ENCODE assay signal across 20 cellular contexts in the genomic region with DNA sequence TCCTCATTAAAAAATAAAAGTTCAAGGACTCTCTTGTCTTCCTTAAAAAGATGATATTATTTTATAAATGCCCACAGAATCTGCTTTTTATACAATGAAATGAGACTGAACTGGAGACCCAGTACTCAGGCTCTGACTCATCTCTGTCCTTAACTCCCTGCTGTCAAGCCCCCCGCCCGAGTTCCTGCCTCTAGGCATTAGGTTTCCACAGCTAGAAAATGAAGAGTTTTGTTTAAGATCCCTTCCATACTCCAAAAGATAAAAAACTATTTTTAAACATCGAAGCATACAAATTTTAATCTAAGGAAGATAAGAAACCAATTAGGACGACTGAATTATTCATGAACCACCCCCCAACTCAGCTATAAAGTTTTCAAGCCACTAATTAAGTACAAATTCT.
DNase-seq lines count a peak whose midpoint lies in the region; ATAC-seq and TF ChIP-seq lines count a peak whose summit lies in the region.
"Had no signal": no experiment of that assay in that cellular context is flagged by ENCODE, and none has a peak within 500 bp of the region (broad histone marks: within the 10 kb centered on the region; RNA-seq: fewer than 3 reads in every experiment).

No MANE protein-coding gene starts in this region.

- H3K27me3 ChIP-seq in H7 (ENCODE audit: control insufficient read depth, insufficient read depth, low read length): no peaks in the 10 kb centered on the region
- H3K27me3 ChIP-seq in neural progenitor cell: no peaks in the 10 kb centered on the region
- no peaks in the 10 kb centered on the region for H3K27me3 ChIP-seq in right cardiac atrium (ENCODE audit: control insufficient read depth, insufficient read depth)
- H3K27me3 ChIP-seq: Peyer's patch had no signal

- H3K27ac Mint-ChIP-seq in neural progenitor cell: peak overlapping the region; percentile 29
- H3K27ac Mint-ChIP-seq: CD4-positive, CD25-positive, alpha-beta regulatory T cell; HFFc6 had no signal

- H3K4me1 Mint-ChIP-seq in neural progenitor cell: peaks cover 22% of the 10 kb centered on the region
- H3K4me1 Mint-ChIP-seq: CD4-positive, CD25-positive, alpha-beta regulatory T cell had no signal

- H4K20me1 ChIP-seq in neural progenitor cell (ENCODE audit: low read depth): no peaks in the 10 kb centered on the region

- TF ChIP-seq CTCF in choroid plexus epithelial cell (conservative IDR thresholded peaks at IDR 0.05; ENCODE audit: low read depth, low read length): no peak
- TF ChIP-seq CTCF in neural progenitor cell (IDR thresholded peaks at IDR 0.05): no peak

- H3K4me3 ChIP-seq in H7 (ENCODE audit: insufficient read depth, low read depth, low read length) (no peak overlapping the region), choroid plexus epithelial cell (ENCODE audit: low read depth, low read length) (no peak overlapping the region), neural progenitor cell (peak overlapping the region; percentile 7), right cardiac atrium (ENCODE audit: low read length) (no peak overlapping the region)
- H3K4me3 ChIP-seq: Peyer's patch, SJCRH30 had no signal

- peaks cover 4% of the 10 kb centered on the region for H3K36me3 Mint-ChIP-seq in neural progenitor cell
- H3K36me3 Mint-ChIP-seq: CD4-positive, CD25-positive, alpha-beta regulatory T cell had no signal

- H3K9me3 ChIP-seq in neural progenitor cell (ENCODE audit: low read depth) (no peaks in the 10 kb centered on the region), right cardiac atrium (ENCODE audit: control insufficient read depth, low read length) (no peaks in the 10 kb centered on the region)
- H3K9me3 ChIP-seq: Peyer's patch, SJCRH30 had no signal

- H3K27ac ChIP-seq in neural progenitor cell (no peak overlapping the region), right cardiac atrium (ENCODE audit: low read length) (no peak overlapping the region)
- H3K27ac ChIP-seq: Peyer's patch, SJCRH30 had no signal

- WGBS in right cardiac atrium: 47% methylated on average over 4 of the region's 4 CpGs

- no peaks in the 10 kb centered on the region for H3K27me3 Mint-ChIP-seq in neural progenitor cell (ENCODE audit: insufficient read depth, low read depth)
- H3K27me3 Mint-ChIP-seq: CD4-positive, CD25-positive, alpha-beta regulatory T cell had no signal

- no peak overlapping the region for H3K9ac ChIP-seq in neural progenitor cell

- H3K4me3 Mint-ChIP-seq in neural progenitor cell: no peak overlapping the region
- H3K4me3 Mint-ChIP-seq: CD4-positive, CD25-positive, alpha-beta regulatory T cell; HFFc6 had no signal

- peak; percentile 45 for DNase-seq in H7
- DNase-seq in NCI-H146 (lab: John Stamatoyannopoulos, UW): peak; percentile 65
- DNase-seq in choroid plexus epithelial cell (ENCODE audit: low read depth): peak; percentile 26
- no peak for DNase-seq in neural progenitor cell (ENCODE audit: low spot score)
- DNase-seq in right cardiac atrium: no peak
- DNase-seq: CD4-positive, CD25-positive, alpha-beta regulatory T cell; COR-L47; DMS79; HFFc6; Kasumi-1; NCI-H1417; NCI-H187 treated with DMSO at 0.1 percent for 48 hours; NCI-H2107; NCI-H226; NCI-H510A treated with DMSO at 0.1 percent for 48 hours; NCI-H82; Peyer's patch; SJCRH30 had no signal

- H3K79me2 ChIP-seq in neural progenitor cell (ENCODE audit: low read depth): no peaks in the 10 kb centered on the region

- no peaks in the 10 kb centered on the region for H3K36me3 ChIP-seq in H7 (replicated peaks; ENCODE audit: control insufficient read depth, insufficient read depth, low read length)
- H3K36me3 ChIP-seq in neural progenitor cell: no peaks in the 10 kb centered on the region
- H3K36me3 ChIP-seq: Peyer's patch, SJCRH30 had no signal

- ATAC-seq in right cardiac atrium (no peak), GM19023 (IDR thresholded peaks at IDR 0.05; ENCODE audit: unreplicated experiment) (no peak), GM21717 (IDR thresholded peaks at IDR 0.05; ENCODE audit: unreplicated experiment) (no peak)

- intact Hi-C loops in right cardiac atrium (cut with DNase I): no loop called here

- H3K4me1 ChIP-seq in neural progenitor cell: peaks cover 44% of the 10 kb centered on the region
- no peaks in the 10 kb centered on the region for H3K4me1 ChIP-seq in right cardiac atrium (ENCODE audit: control insufficient read depth, insufficient read depth, low read length)
- H3K4me1 ChIP-seq: Peyer's patch, SJCRH30 had no signal

- H3F3A ChIP-seq in neural progenitor cell (ENCODE audit: low read depth): peaks cover 11% of the 10 kb centered on the region

- H3K9me3 Mint-ChIP-seq in neural progenitor cell: peaks cover 6% of the 10 kb centered on the region

- H2AFZ ChIP-seq in neural progenitor cell (replicated peaks): no peak overlapping the region

- peak overlapping the region; percentile 43 for H3K4me2 ChIP-seq in neural progenitor cell

Comparison
In these comparisons a context has a peak if more than half of its experiments do, and no peak if none do; other contexts are left out.
1. DNase-seq: peak in H7 (single experiment), NCI-H146 (single experiment) and choroid plexus epithelial cell (single experiment); none in neural progenitor cell (single experiment) and right cardiac atrium (0 of 3).